8 cellular contexts compared by ENCODE assay signal in genomic region chr15:88546248-88547129, GRCh38. TPM values are rescaled to one million over a fixed set of nuclear protein-coding genes. Genes with fewer than 3 reads are reported as not detected.
DNase-seq lines count a peak whose midpoint lies in the region; ATAC-seq and TF ChIP-seq lines count a peak whose summit lies in the region.

TSS of gene DET1 (minus strand) at chr15:88546681. CDS start at chr15:88531705, 14,976 bp downstream.

- H3K4me3 ChIP-seq in OCI-LY1 (ENCODE audit: low read depth, low read length, poor library complexity, severe bottlenecking) (peak within 1 kb of the TSS; percentile 68), epithelial cell of proximal tubule (ENCODE audit: low read depth, low read length) (peak within 1 kb of the TSS; percentile 89)

- peak; percentile 99 for ATAC-seq in GM21528 (IDR thresholded peaks at IDR 0.05; ENCODE audit: low FRiP score, unreplicated experiment)

- H3K4me1 ChIP-seq in OCI-LY1 (ENCODE audit: insufficient read depth, low read length, severe bottlenecking): peaks cover 5% of the 10 kb centered on the region

- peak; percentile 64 for DNase-seq in DMS153 treated with DMSO at 0.1 percent for 48 hours (lab: John Stamatoyannopoulos, UW; ENCODE audit: unreplicated experiment)
- DNase-seq in HuH-7.5 (ENCODE audit: low spot score): peak; percentile 98
- peak; percentile 95 for DNase-seq in activated T-cell treated with anti-CD3 and anti-CD28 coated beads for 24 hours (ENCODE audit: low read depth)
- DNase-seq in epithelial cell of proximal tubule (ENCODE audit: low read depth): peak; percentile 49
- peak; percentile 96 for DNase-seq in mucosa of gallbladder (ENCODE audit: low spot score)
- DNase-seq in stimulated activated CD8-positive, alpha-beta memory T cell treated with anti-CD3 and anti-CD28 coated beads, Interleukin-4, amount 100 ng/mL, for 24 hours (ENCODE audit: low read depth): peak; percentile 91

- H3K36me3 ChIP-seq in OCI-LY1 (ENCODE audit: insufficient read depth, low read length): no peaks in the 10 kb centered on the region

- H3F3A ChIP-seq in OCI-LY1 (ENCODE audit: insufficient read depth, low read length): no peaks in the 10 kb centered on the region

- no peaks in the 10 kb centered on the region for H4K20me1 ChIP-seq in OCI-LY1 (ENCODE audit: insufficient read depth, low read length)

- H2AFZ ChIP-seq in OCI-LY1 (ENCODE audit: low read length): peak within 1 kb of the TSS; percentile 93

- TF ChIP-seq CTCF in OCI-LY1 (IDR thresholded peaks at IDR 0.05; ENCODE audit: low read length): peak; percentile 83
- peak; percentile 81 for TF ChIP-seq CTCF in epithelial cell of proximal tubule (conservative IDR thresholded peaks at IDR 0.05; ENCODE audit: low read depth, low read length)

- peak within 1 kb of the TSS; percentile 67 for H3K4me2 ChIP-seq in OCI-LY1 (ENCODE audit: low read length)

- H3K9me3 ChIP-seq in OCI-LY1 (ENCODE audit: low read length): no peaks in the 10 kb centered on the region

- peak within 1 kb of the TSS; percentile 73 for H3K9ac ChIP-seq in OCI-LY1 (ENCODE audit: low read length)

- no peaks in the 10 kb centered on the region for H3K79me2 ChIP-seq in OCI-LY1 (ENCODE audit: insufficient read depth, low read length)

- no peaks in the 10 kb centered on the region for H3K9me2 ChIP-seq in OCI-LY1 (ENCODE audit: low read depth, low read length)

- H3K27me3 ChIP-seq in OCI-LY1 (ENCODE audit: insufficient read depth, low read length): no peaks in the 10 kb centered on the region

- H3K27ac ChIP-seq in OCI-LY1 (ENCODE audit: low read depth, low read length, poor library complexity, severe bottlenecking): peak within 1 kb of the TSS; percentile 51

RNA-seq across cellular contexts. Expression of gene DET1, which starts in this region (rescaled TPM):
- total RNA-seq in epithelial cell of proximal tubule: 4.0 and 4.3 TPM in 2 replicates
- total RNA-seq in mucosa of gallbladder: 7.4 TPM

Comparison
In these comparisons a context has a peak if more than half of its experiments do, and no peak if none do; other contexts are left out.
1. Peak in every context shown above with its lines: DNase-seq, ATAC-seq, H3K4me3 ChIP-seq and H3K27ac ChIP-seq.